15 cellular contexts compared by ENCODE assay signal in the genomic region with DNA sequence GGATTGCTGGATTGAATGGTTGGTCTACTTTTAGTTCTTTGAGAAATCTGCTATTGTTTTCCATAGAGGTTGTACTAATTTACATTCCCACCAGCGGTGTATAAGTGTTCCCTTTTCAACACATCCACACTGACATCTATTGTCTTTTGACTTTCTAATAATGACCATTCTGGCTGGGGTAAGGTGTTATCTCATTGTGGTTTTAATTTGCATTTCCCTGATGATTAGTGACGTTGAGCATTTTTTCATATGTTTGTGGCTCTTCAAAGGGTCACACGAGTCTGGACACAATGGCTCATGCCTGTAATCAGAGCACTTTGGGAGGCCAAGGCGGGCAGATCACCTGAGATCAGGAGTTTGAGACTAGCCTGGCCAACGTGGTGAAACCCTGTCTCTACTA. TPM values are rescaled to one million over a fixed set of nuclear protein-coding genes. Genes with fewer than 3 reads are reported as not detected.
"Had no signal": no experiment of that assay in that cellular context is flagged by ENCODE, and none has a peak within 500 bp of the region (broad histone marks: within the 10 kb centered on the region; RNA-seq: fewer than 3 reads in every experiment).

No MANE protein-coding gene starts in this region.

RNA-seq across cellular contexts. Expression of a gene that starts 18.1 kb away (rescaled TPM):
- total RNA-seq: activated CD4-positive, alpha-beta memory T cell treated with anti-CD3 and anti-CD28 coated beads, Interleukin-2, amount 10 ng/mL, durations not matched to agents 7 days and 5 days; activated CD4-positive, alpha-beta T cell treated with anti-CD3 and anti-CD28 coated beads, Interleukin-2, amount 10 ng/mL, durations not matched to agents 24 days and 14 days; activated CD4-positive, alpha-beta T cell treated with anti-CD3 and anti-CD28 coated beads, Interleukin-2, amount 10 ng/mL, durations not matched to agents 7 days and 5 days; activated CD8-positive, alpha-beta T cell treated with anti-CD3 and anti-CD28 coated beads for 36 hours; activated CD8-positive, alpha-beta T cell treated with anti-CD3 and anti-CD28 coated beads, Interleukin-2, amount 10 ng/mL, durations not matched to agents 7 days and 5 days; T-helper 1 cell treated with Interleukin-12 subunit alpha and Interleukin-12 subunit beta and Interleukin-4 antibody, amounts not matched to agents 30 ng/mL and 1 ng/mL, for 36 hours; T-helper 2 cell treated with Interferon-gamma antibody and Interleukin-4, amounts not matched to agents 100 ng/mL and 5 ng/mL, for 36 hours; WTC11 had no signal

RNA-seq across cellular contexts. Expression of a gene that starts 41.4 kb away (rescaled TPM):
- total RNA-seq: activated B cell treated with CpG ODN at 0.5 μM for 24 hours; activated CD4-positive, alpha-beta memory T cell treated with anti-CD3 and anti-CD28 coated beads for 36 hours; activated CD4-positive, alpha-beta memory T cell treated with anti-CD3 and anti-CD28 coated beads, Interleukin-2, amount 10 ng/mL, durations not matched to agents 7 days and 5 days; activated CD4-positive, alpha-beta T cell treated with anti-CD3 and anti-CD28 coated beads for 36 hours; activated CD4-positive, alpha-beta T cell treated with anti-CD3 and anti-CD28 coated beads, Interleukin-2, amount 10 ng/mL, durations not matched to agents 24 days and 14 days; activated CD4-positive, alpha-beta T cell treated with anti-CD3 and anti-CD28 coated beads, Interleukin-2, amount 10 ng/mL, durations not matched to agents 7 days and 5 days; activated CD8-positive, alpha-beta memory T cell treated with anti-CD3 and anti-CD28 coated beads for 36 hours; activated CD8-positive, alpha-beta memory T cell treated with anti-CD3 and anti-CD28 coated beads, Interleukin-2, amount 10 ng/mL, durations not matched to agents 7 days and 5 days; activated CD8-positive, alpha-beta T cell treated with anti-CD3 and anti-CD28 coated beads for 36 hours; activated CD8-positive, alpha-beta T cell treated with anti-CD3 and anti-CD28 coated beads, Interleukin-2, amount 10 ng/mL, durations not matched to agents 7 days and 5 days; T-cell; T-helper 1 cell treated with Interleukin-12 subunit alpha and Interleukin-12 subunit beta and Interleukin-4 antibody, amounts not matched to agents 30 ng/mL and 1 ng/mL, for 36 hours; T-helper 17 cell; T-helper 2 cell treated with Interferon-gamma antibody and Interleukin-4, amounts not matched to agents 100 ng/mL and 5 ng/mL, for 36 hours; WTC11 had no signal
